Comparison of ENCODE assay signal across 11 cellular contexts in the genomic region with DNA sequence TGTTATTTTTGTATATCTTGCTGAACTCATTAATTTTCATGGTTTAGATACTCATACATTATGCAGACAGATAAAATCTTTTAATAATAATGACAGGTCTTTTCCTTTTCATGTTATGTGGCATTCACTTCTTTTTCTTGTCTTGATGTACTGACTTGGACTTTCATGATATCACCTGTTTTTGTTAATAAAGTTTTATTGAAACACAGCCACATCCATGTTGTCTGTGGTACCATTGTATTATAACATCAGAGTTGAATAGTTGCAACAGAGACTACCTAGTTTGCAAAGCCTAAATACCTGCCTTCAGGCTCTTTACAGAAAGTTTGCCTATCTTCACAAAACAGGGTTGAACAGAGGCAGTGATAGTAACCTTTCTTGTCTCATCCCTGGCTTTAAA.
"Had no signal": no experiment of that assay in that cellular context is flagged by ENCODE, and none has a peak within 500 bp of the region (broad histone marks: within the 10 kb centered on the region; RNA-seq: fewer than 3 reads in every experiment).

No MANE protein-coding gene starts in this region.

- H3K4me2 ChIP-seq: GM23338 had no signal

- H3K4me3 Mint-ChIP-seq: GM23338, H9, HFFc6 had no signal

- H3K9me3 ChIP-seq: HAP-1 had no signal

- FAIRE-seq: H1, H54 had no signal

- H3K27ac ChIP-seq: GM23248 had no signal

- ATAC-seq: GM23338, HCT116 had no signal

- H3K36me3 ChIP-seq: HAP-1 had no signal

- H3K4me1 ChIP-seq: HAP-1 had no signal

- H3K4me3 ChIP-seq: GM23248, GM23338, HAP-1 had no signal

- H3K27ac Mint-ChIP-seq: GM23338, H9, HFFc6 had no signal

- DNase-seq: GM23248, GOT3, H7, H9, HCEC 1CT, HFFc6 had no signal

- H2AFZ ChIP-seq: GM23248, GM23338 had no signal

- H3K9ac ChIP-seq: GM23248 had no signal

- H3K4me1 Mint-ChIP-seq: GM23338, H9 had no signal
